8 cellular contexts compared by ENCODE assay signal in genomic region chr17:48002208-48002919, GRCh38. TPM values are rescaled to one million over a fixed set of nuclear protein-coding genes. Genes with fewer than 3 reads are reported as not detected.
A peak's percentile ranks its signal among the peaks of the same experiment; 100 is the strongest.
DNase-seq lines count a peak whose midpoint lies in the region; ATAC-seq, FAIRE-seq and TF ChIP-seq lines count a peak whose summit lies in the region.

No MANE protein-coding gene starts in this region.

- peaks cover 75% of the 10 kb centered on the region for H3K4me1 Mint-ChIP-seq in neural progenitor cell
- peaks cover 9% of the 10 kb centered on the region for H3K4me1 Mint-ChIP-seq in T-helper 2 cell treated with Interferon-gamma antibody and Interleukin-4, amounts not matched to agents 5 μg/mL and 100 μg/mL, for 36 hours (ENCODE audit: low read depth)

- peak overlapping the region; percentile 78 for H3K4me3 Mint-ChIP-seq in neural progenitor cell
- H3K4me3 Mint-ChIP-seq in T-helper 2 cell treated with Interferon-gamma antibody and Interleukin-4, amounts not matched to agents 5 μg/mL and 100 μg/mL, for 36 hours, result no peak overlapping the region

- peak; percentile 83 for DNase-seq in COR-L47 (lab: John Stamatoyannopoulos, UW)
- peak; percentile 85 for DNase-seq in RCC 7860 (ENCODE audit: low spot score)
- no peak for DNase-seq in esophagus muscularis mucosa (ENCODE audit: extremely low spot score)
- peak; percentile 48 for DNase-seq in neural progenitor cell (ENCODE audit: low spot score)
- DNase-seq in NK-92 treated with Interleukin-12 subunit alpha and Interleukin-12 subunit beta, amount 100 ng/mL, for 24 hours (lab: John Stamatoyannopoulos, UW), result no peak
- DNase-seq in T-helper 2 cell treated with Interferon-gamma antibody and Interleukin-4, amounts not matched to agents 5 μg/mL and 100 μg/mL, for 36 hours (ENCODE audit: low spot score), result no peak

- H4K20me1 ChIP-seq in neural progenitor cell (ENCODE audit: low read depth), result no peaks in the 10 kb centered on the region

- no peak for TF ChIP-seq POLR2A in esophagus muscularis mucosa (IDR thresholded peaks at IDR 0.05; ENCODE audit: low read depth)

- no peak overlapping the region for H3K4me3 ChIP-seq in esophagus muscularis mucosa
- H3K4me3 ChIP-seq in neural progenitor cell, result peak overlapping the region; percentile 10

- no peak for TF ChIP-seq EP300 in esophagus muscularis mucosa (IDR thresholded peaks at IDR 0.05)

- peak overlapping the region; percentile 11 for H2AFZ ChIP-seq in neural progenitor cell (replicated peaks)

- H3K27me3 Mint-ChIP-seq in neural progenitor cell (ENCODE audit: insufficient read depth, low read depth), result peaks cover 10% of the 10 kb centered on the region
- H3K27me3 Mint-ChIP-seq in T-helper 2 cell treated with Interferon-gamma antibody and Interleukin-4, amounts not matched to agents 5 μg/mL and 100 μg/mL, for 36 hours (ENCODE audit: low read depth), result peaks cover 23% of the 10 kb centered on the region

- ATAC-seq in HG03196 (IDR thresholded peaks at IDR 0.05; ENCODE audit: unreplicated experiment) (peak; percentile 61), HG02970 (IDR thresholded peaks at IDR 0.05; ENCODE audit: low FRiP score, unreplicated experiment) (no peak)

- H3K79me2 ChIP-seq in neural progenitor cell (ENCODE audit: low read depth), result no peaks in the 10 kb centered on the region

- H3K27ac ChIP-seq in esophagus muscularis mucosa (replicated peaks in 1 of 4) (peak overlapping the region; percentile 29 to 61 (median 40)), neural progenitor cell (peak overlapping the region; percentile 90)

- H3K9me3 ChIP-seq in esophagus muscularis mucosa, result no peaks in the 10 kb centered on the region
- H3K9me3 ChIP-seq in neural progenitor cell (ENCODE audit: low read depth), result no peaks in the 10 kb centered on the region

- H3F3A ChIP-seq in neural progenitor cell (ENCODE audit: low read depth), result peaks cover 72% of the 10 kb centered on the region

- intact Hi-C loops in esophagus muscularis mucosa (cut with DNase I), result no loop called here

- H3K27ac Mint-ChIP-seq in neural progenitor cell, result peak overlapping the region; percentile 94
- H3K27ac Mint-ChIP-seq in T-helper 2 cell treated with Interferon-gamma antibody and Interleukin-4, amounts not matched to agents 5 μg/mL and 100 μg/mL, for 36 hours, result no peak overlapping the region

- peaks cover 0 to 34% (median 0%) of the 10 kb centered on the region in 4 donors for H3K27me3 ChIP-seq in esophagus muscularis mucosa
- no peaks in the 10 kb centered on the region for H3K27me3 ChIP-seq in neural progenitor cell

- H3K36me3 ChIP-seq in esophagus muscularis mucosa (no peaks in the 10 kb centered on the region), neural progenitor cell (no peaks in the 10 kb centered on the region)

- TF ChIP-seq CTCF in esophagus muscularis mucosa (IDR thresholded peaks at IDR 0.05), result no peak
- no peak for TF ChIP-seq CTCF in neural progenitor cell (IDR thresholded peaks at IDR 0.05)

- FAIRE-seq in RCC 7860 (lab: Jason Lieb, UNC), result peak; percentile 81

- H3K9me3 Mint-ChIP-seq in neural progenitor cell, result no peaks in the 10 kb centered on the region
- H3K9me3 Mint-ChIP-seq in T-helper 2 cell treated with Interferon-gamma antibody and Interleukin-4, amounts not matched to agents 5 μg/mL and 100 μg/mL, for 36 hours, result no peaks in the 10 kb centered on the region

- 60% methylated on average over 5 of the region's 5 CpGs for WGBS in esophagus muscularis mucosa

- H3K36me3 Mint-ChIP-seq in neural progenitor cell, result no peaks in the 10 kb centered on the region
- H3K36me3 Mint-ChIP-seq in T-helper 2 cell treated with Interferon-gamma antibody and Interleukin-4, amounts not matched to agents 5 μg/mL and 100 μg/mL, for 36 hours (ENCODE audit: low read depth), result no peaks in the 10 kb centered on the region

- H3K4me1 ChIP-seq in esophagus muscularis mucosa (peaks cover 5 to 22% (median 19%) of the 10 kb centered on the region in 4 donors), neural progenitor cell (peaks cover 77% of the 10 kb centered on the region)

- peak overlapping the region; percentile 73 for H3K4me2 ChIP-seq in neural progenitor cell

- no peak overlapping the region for H3K9ac ChIP-seq in neural progenitor cell

RNA-seq across cellular contexts. Expression of gene CDK5RAP3, which starts 31.5 kb away (rescaled TPM):
- total RNA-seq in esophagus muscularis mucosa (10 to 100 TPM; 43.9 to 70.2 (median 58.4) TPM), neural progenitor cell (ENCODE audit: low replicate concordance) (104 and 168 TPM in 2 replicates)

RNA-seq across cellular contexts. Expression of gene COPZ2, which starts 35.2 kb away (rescaled TPM):
- total RNA-seq in esophagus muscularis mucosa, result 10 to 100 TPM; 58.1 to 73.9 (median 64.1) TPM
- 0.30 and 0.74 TPM in 2 replicates for total RNA-seq in neural progenitor cell (ENCODE audit: low replicate concordance)

RNA-seq across cellular contexts. Expression of gene PRR15L, which starts 44.7 kb away (rescaled TPM):
- not detected for total RNA-seq in esophagus muscularis mucosa
- not detected in 2 replicates for total RNA-seq in neural progenitor cell (ENCODE audit: low replicate concordance)

RNA-seq across cellular contexts. Expression of gene NFE2L1, which starts 45.8 kb away (rescaled TPM):
- 100 to 1,000 TPM; 164 to 281 (median 264) TPM for total RNA-seq in esophagus muscularis mucosa
- total RNA-seq in neural progenitor cell (ENCODE audit: low replicate concordance), result 73.4 and 104 TPM in 2 replicates

Comparison
In these comparisons a context has a peak if more than half of its experiments do, and no peak if none do; other contexts are left out.
1. DNase-seq: peak in COR-L47 (single experiment), RCC 7860 (single experiment) and neural progenitor cell (single experiment); none in esophagus muscularis mucosa (single experiment), NK-92 treated with Interleukin-12 subunit alpha and Interleukin-12 subunit beta, amount 100 ng/mL, for 24 hours (single experiment) and T-helper 2 cell treated with Interferon-gamma antibody and Interleukin-4, amounts not matched to agents 5 μg/mL and 100 μg/mL, for 36 hours (single experiment).
2. RNA of gene COPZ2, which starts 35.2 kb away (total RNA-seq): 58.1 to 73.9 TPM in esophagus muscularis mucosa; 0.30 to 0.74 TPM in neural progenitor cell; every median in the first group is over 10 times any median in the second.